Comparison of ENCODE assay signal across 9 cellular contexts in genomic region chr1:113949007-113949406, GRCh38. TPM values are rescaled to one million over a fixed set of nuclear protein-coding genes. Genes with fewer than 3 reads are reported as not detected.
DNase-seq lines count a peak whose midpoint lies in the region; ATAC-seq and TF ChIP-seq lines count a peak whose summit lies in the region.
"Had no signal": no experiment of that assay in that cellular context is flagged by ENCODE, and none has a peak within 500 bp of the region (broad histone marks: within the 10 kb centered on the region; RNA-seq: fewer than 3 reads in every experiment).

No MANE protein-coding gene starts in this region.

- intact Hi-C loops in CD4-positive, alpha-beta memory T cell (cut with micrococcal nuclease), result loop anchor here (1.0 kb wide), 1 partner anchor 44 kb away; the partner anchor contains the start of gene DCLRE1B
- intact Hi-C loops in gastrocnemius medialis (cut with DNase I; ENCODE audit: low total_unique reads), result no loop called here

- H3K9me3 ChIP-seq in CD4-positive, alpha-beta memory T cell (ENCODE audit: control insufficient read depth in 1 of 2, low read length in 2 of 2), result no peaks in the 10 kb centered on the region
- no peaks in the 10 kb centered on the region for H3K9me3 ChIP-seq in neural progenitor cell (ENCODE audit: low read depth)
- no peaks in the 10 kb centered on the region for H3K9me3 ChIP-seq in Peyer's patch
- no peaks in the 10 kb centered on the region for H3K9me3 ChIP-seq in gastrocnemius medialis

- peaks cover 16% of the 10 kb centered on the region for H3F3A ChIP-seq in neural progenitor cell (ENCODE audit: low read depth)

- TF ChIP-seq CTCF in choroid plexus epithelial cell (conservative IDR thresholded peaks at IDR 0.05; ENCODE audit: low read depth, low read length) (peak; percentile 56), neural progenitor cell (IDR thresholded peaks at IDR 0.05) (peak; percentile 15), Peyer's patch (IDR thresholded peaks at IDR 0.05) (peak in 3 of 6 experiments; percentile 7 to 24 (median 20)), gastrocnemius medialis (IDR thresholded peaks at IDR 0.05 in 4 of 5, conservative IDR thresholded peaks at IDR 0.05 in 1 of 5) (peak in 2 of 5 experiments; percentile 12 to 42)

- H3K4me3 Mint-ChIP-seq in CD4-positive, alpha-beta memory T cell, result peak overlapping the region in 4 of 8 donors; percentile 51 to 86 (median 72)
- H3K4me3 Mint-ChIP-seq in neural progenitor cell, result no peak overlapping the region
- H3K4me3 Mint-ChIP-seq: memory B cell had no signal

- peaks cover 47 to 93% (median 65%) of the 10 kb centered on the region in 4 donors for H3K4me1 Mint-ChIP-seq in CD4-positive, alpha-beta memory T cell
- peaks cover 27% of the 10 kb centered on the region for H3K4me1 Mint-ChIP-seq in neural progenitor cell

- H3K4me1 ChIP-seq in CD4-positive, alpha-beta memory T cell (ENCODE audit: insufficient read depth, low read length), result peaks cover 88% of the 10 kb centered on the region
- H3K4me1 ChIP-seq in neural progenitor cell (peaks cover 27% of the 10 kb centered on the region), Peyer's patch (peaks cover 0 to 43% (median 9%) of the 10 kb centered on the region in 4 donors), gastrocnemius medialis (peaks cover 18 to 29% of the 10 kb centered on the region in 2 donors)

- no peak overlapping the region for H3K9ac ChIP-seq in neural progenitor cell

- CTCF ChIA-PET in CD4-positive, alpha-beta memory T cell (lab: Charles Lee; ENCODE audit: partially characterized antibody), result interaction anchor here (0.8 to 6.1 kb wide), 11 partner anchors 9 to 334 kb away, joined by 3 to 98 read pairs (median 4); partner anchors contain the start of gene HIPK1

- ATAC-seq in HG03460 (IDR thresholded peaks at IDR 0.05; ENCODE audit: unreplicated experiment) (no peak), GM21528 (IDR thresholded peaks at IDR 0.05; ENCODE audit: low FRiP score, unreplicated experiment) (no peak), gastrocnemius medialis (no peak)

- peak overlapping the region; percentile 69 to 95 (median 91) for H3K27ac Mint-ChIP-seq in CD4-positive, alpha-beta memory T cell
- H3K27ac Mint-ChIP-seq in neural progenitor cell, result no peak overlapping the region
- H3K27ac Mint-ChIP-seq: memory B cell had no signal

- no peaks in the 10 kb centered on the region for H3K27me3 ChIP-seq in CD4-positive, alpha-beta memory T cell (ENCODE audit: insufficient read depth, low read length)
- no peaks in the 10 kb centered on the region for H3K27me3 ChIP-seq in neural progenitor cell
- no peaks in the 10 kb centered on the region for H3K27me3 ChIP-seq in Peyer's patch
- H3K27me3 ChIP-seq in gastrocnemius medialis, result no peaks in the 10 kb centered on the region

- DNase-seq in CD4-positive, alpha-beta memory T cell, result peak in 2 of 5 donors; percentile 27 to 41
- DNase-seq in MV-4-11 (lab: John Stamatoyannopoulos, UW) (peak; percentile 27), choroid plexus epithelial cell (ENCODE audit: low read depth) (no peak), neural progenitor cell (ENCODE audit: low spot score) (no peak), Peyer's patch (no peak), gastrocnemius medialis (no peak)

- no peaks in the 10 kb centered on the region for H3K9me3 Mint-ChIP-seq in CD4-positive, alpha-beta memory T cell
- peaks cover 12% of the 10 kb centered on the region for H3K9me3 Mint-ChIP-seq in neural progenitor cell
- H3K9me3 Mint-ChIP-seq: memory B cell had no signal

- peaks cover 3% of the 10 kb centered on the region for H3K36me3 ChIP-seq in CD4-positive, alpha-beta memory T cell (ENCODE audit: insufficient read depth, low read length)
- no peaks in the 10 kb centered on the region for H3K36me3 ChIP-seq in neural progenitor cell
- H3K36me3 ChIP-seq in Peyer's patch, result peaks cover 0 to 17% (median 0%) of the 10 kb centered on the region in 3 donors
- H3K36me3 ChIP-seq in gastrocnemius medialis, result peaks cover 0 to 6% of the 10 kb centered on the region in 2 donors

- peaks cover 9 to 46% of the 10 kb centered on the region in 2 donors for H3K36me3 Mint-ChIP-seq in CD4-positive, alpha-beta memory T cell
- H3K36me3 Mint-ChIP-seq in neural progenitor cell, result peaks cover 16% of the 10 kb centered on the region

- in situ Hi-C loops in gastrocnemius medialis (cut with MboI; ENCODE audit: low sequenced_read_pairs in 4 of 4), result no loop called here

- H2AFZ ChIP-seq in neural progenitor cell (replicated peaks), result no peak overlapping the region

- H3K4me3 ChIP-seq in CD4-positive, alpha-beta memory T cell (ENCODE audit: low read length in 2 of 2), result no peak overlapping the region
- H3K4me3 ChIP-seq in choroid plexus epithelial cell (ENCODE audit: low read depth, low read length), result no peak overlapping the region
- H3K4me3 ChIP-seq in neural progenitor cell, result no peak overlapping the region
- no peak overlapping the region for H3K4me3 ChIP-seq in Peyer's patch
- no peak overlapping the region for H3K4me3 ChIP-seq in gastrocnemius medialis

- H4K20me1 ChIP-seq in neural progenitor cell (ENCODE audit: low read depth), result peaks cover 63% of the 10 kb centered on the region

- H3K27ac ChIP-seq in CD4-positive, alpha-beta memory T cell (ENCODE audit: low read depth, low read length), result peak overlapping the region; percentile 5
- H3K27ac ChIP-seq in neural progenitor cell (no peak overlapping the region), Peyer's patch (no peak overlapping the region), gastrocnemius medialis (no peak overlapping the region)

- no peaks in the 10 kb centered on the region for H3K27me3 Mint-ChIP-seq in CD4-positive, alpha-beta memory T cell
- H3K27me3 Mint-ChIP-seq in neural progenitor cell (ENCODE audit: insufficient read depth, low read depth), result no peaks in the 10 kb centered on the region
- H3K27me3 Mint-ChIP-seq: memory B cell had no signal

- TF ChIP-seq POLR2A in Peyer's patch (IDR thresholded peaks at IDR 0.05) (no peak), gastrocnemius medialis (IDR thresholded peaks at IDR 0.05) (no peak)

- peaks cover 81% of the 10 kb centered on the region for H3K79me2 ChIP-seq in neural progenitor cell (ENCODE audit: low read depth)

- H3K4me2 ChIP-seq in neural progenitor cell, result no peak overlapping the region

- POLR2A ChIA-PET in CD4-positive, alpha-beta memory T cell (lab: Charles Lee; ENCODE audit: partially characterized antibody), result interaction anchor here (0.7 to 4.8 kb wide), 5 partner anchors 9 to 44 kb away, joined by 3 to 51 read pairs (median 6); partner anchors contain the start of genes AP4B1, DCLRE1B and HIPK1

RNA-seq across cellular contexts. Expression of gene HIPK1, which starts 19.9 kb away (rescaled TPM):
- 100 to 1,000 TPM; 107 to 110 TPM for total RNA-seq in CD4-positive, alpha-beta memory T cell
- polyA plus RNA-seq in CD4-positive, alpha-beta memory T cell, result 10 to 100 TPM in 1 of 2 donors, 1 to 10 TPM in 1; 4.4 to 17.1 TPM
- total RNA-seq in neural progenitor cell (ENCODE audit: low replicate concordance), result 37.1 and 41.3 TPM in 2 replicates
- total RNA-seq in Peyer's patch, result 10 to 100 TPM; 34.7 to 51.2 (median 42.1) TPM
- 10 to 100 TPM; 54.4 to 67.6 (median 60.0) TPM for total RNA-seq in gastrocnemius medialis

RNA-seq across cellular contexts. Expression of gene OLFML3, which starts 30.3 kb away (rescaled TPM):
- total RNA-seq in CD4-positive, alpha-beta memory T cell, result under 1 TPM; 0.42 to 0.70 TPM
- polyA plus RNA-seq in CD4-positive, alpha-beta memory T cell, result not detected
- 13.4 and 19.3 TPM in 2 replicates for total RNA-seq in neural progenitor cell (ENCODE audit: low replicate concordance)
- 10 to 100 TPM in 1 of 4 donors, 1 to 10 TPM in 3; 3.3 to 12.0 (median 7.8) TPM for total RNA-seq in Peyer's patch
- 10 to 100 TPM in 3 of 4 donors, 1 to 10 TPM in 1; 5.9 to 17.1 (median 14.0) TPM for total RNA-seq in gastrocnemius medialis

RNA-seq across cellular contexts. Expression of gene DCLRE1B, which starts 43.9 kb away (rescaled TPM):
- total RNA-seq in CD4-positive, alpha-beta memory T cell, result 1 to 10 TPM; 5.1 to 5.4 TPM
- 1 to 10 TPM; 2.8 to 5.3 TPM for polyA plus RNA-seq in CD4-positive, alpha-beta memory T cell
- 8.0 and 11.9 TPM in 2 replicates for total RNA-seq in neural progenitor cell (ENCODE audit: low replicate concordance)
- 1 to 10 TPM in 3 of 4 donors, under 1 TPM in 1; 0.53 to 5.8 (median 3.2) TPM for total RNA-seq in Peyer's patch
- total RNA-seq in gastrocnemius medialis, result 1 to 10 TPM; 1.4 to 3.3 (median 1.7) TPM

RNA-seq across cellular contexts. Expression of gene AP4B1, which starts 44.4 kb away (rescaled TPM):
- total RNA-seq in CD4-positive, alpha-beta memory T cell, result 10 to 100 TPM; 74.5 to 75.5 TPM
- polyA plus RNA-seq in CD4-positive, alpha-beta memory T cell, result 10 to 100 TPM in 1 of 2 donors, 1 to 10 TPM in 1; 8.9 to 12.9 TPM
- total RNA-seq in neural progenitor cell (ENCODE audit: low replicate concordance), result 13.1 and 27.7 TPM in 2 replicates
- total RNA-seq in Peyer's patch, result 10 to 100 TPM; 20.8 to 45.8 (median 40.1) TPM
- total RNA-seq in gastrocnemius medialis, result 10 to 100 TPM in 1 of 4 donors, 1 to 10 TPM in 3; 6.5 to 11.2 (median 8.4) TPM
